In genomic region chr15:66496951-66497501, GRCh38 we compare ENCODE assay signal across 8 cellular contexts. TPM values are rescaled to one million over a fixed set of nuclear protein-coding genes. Genes with fewer than 3 reads are reported as not detected.
DNase-seq lines count a peak whose midpoint lies in the region; ATAC-seq and TF ChIP-seq lines count a peak whose summit lies in the region.

No MANE protein-coding gene starts in this region.

- DNase-seq in DMS114 treated with DMSO at 0.1 percent for 48 hours (lab: John Stamatoyannopoulos, UW; ENCODE audit: unreplicated experiment) (peak; percentile 31), ecto neural progenitor cell (ENCODE audit: low spot score) (peak; percentile 54), 8988T (no peak), AG08395 (ENCODE audit: low spot score) (no peak), HK-2 (ENCODE audit: unreplicated experiment) (no peak)
- DNase-seq in natural killer cell treated with Interleukin-12 subunit alpha and Interleukin-12 subunit beta and Interleukin-15 and Interleukin-18, amount 100 ng/mL, for 72 hours (ENCODE audit: low spot score): no peak

- peak overlapping the region; percentile 87 for H3K4me3 ChIP-seq in OCI-LY3 (ENCODE audit: low read length)

- no peaks in the 10 kb centered on the region for H3K9me3 Mint-ChIP-seq in natural killer cell treated with Interleukin-12 subunit alpha and Interleukin-12 subunit beta and Interleukin-15 and Interleukin-18, amount 100 ng/mL, for 72 hours

- H3K79me2 ChIP-seq in OCI-LY3 (ENCODE audit: low read length): peaks cover 33% of the 10 kb centered on the region

- H3K4me1 ChIP-seq in OCI-LY3 (ENCODE audit: low read length): peaks cover 13% of the 10 kb centered on the region

- H3K27ac ChIP-seq in OCI-LY3 (ENCODE audit: low read length): peak overlapping the region; percentile 44

- H3K27me3 ChIP-seq in OCI-LY3 (ENCODE audit: low read depth, low read length): no peaks in the 10 kb centered on the region

- peak overlapping the region; percentile 93 for H3K4me3 Mint-ChIP-seq in natural killer cell treated with Interleukin-12 subunit alpha and Interleukin-12 subunit beta and Interleukin-15 and Interleukin-18, amount 100 ng/mL, for 72 hours

- 0 out of 2 replicates have a peak overlapping the region, but pooled peaks have one; percentile 0 for H2AFZ ChIP-seq in OCI-LY3 (ENCODE audit: low read depth, low read length)

- H3K9me3 ChIP-seq in OCI-LY3 (ENCODE audit: insufficient read depth, low read length): no peaks in the 10 kb centered on the region

- no peak for TF ChIP-seq CTCF in OCI-LY3 (IDR thresholded peaks at IDR 0.05; ENCODE audit: low read depth, low read length)

- H3K27me3 Mint-ChIP-seq in natural killer cell treated with Interleukin-12 subunit alpha and Interleukin-12 subunit beta and Interleukin-15 and Interleukin-18, amount 100 ng/mL, for 72 hours: no peaks in the 10 kb centered on the region

- peak overlapping the region; percentile 74 for H3K9ac ChIP-seq in OCI-LY3 (ENCODE audit: low read length)

- H3K36me3 Mint-ChIP-seq in natural killer cell treated with Interleukin-12 subunit alpha and Interleukin-12 subunit beta and Interleukin-15 and Interleukin-18, amount 100 ng/mL, for 72 hours: peaks cover 39% of the 10 kb centered on the region

- peak; percentile 18 for ATAC-seq in GM21737 (IDR thresholded peaks at IDR 0.05; ENCODE audit: unreplicated experiment)
- peak; percentile 51 to 56 for ATAC-seq in natural killer cell treated with Interleukin-12 subunit alpha and Interleukin-12 subunit beta and Interleukin-15 and Interleukin-18, amount 100 ng/mL, for 72 hours

- H3K27ac Mint-ChIP-seq in natural killer cell treated with Interleukin-12 subunit alpha and Interleukin-12 subunit beta and Interleukin-15 and Interleukin-18, amount 100 ng/mL, for 72 hours: peak overlapping the region; percentile 85 to 94

- peaks cover 76% of the 10 kb centered on the region for H3K36me3 ChIP-seq in OCI-LY3 (replicated peaks; ENCODE audit: low read depth, low read length)

- H4K20me1 ChIP-seq in OCI-LY3 (ENCODE audit: insufficient read depth, low read length): peaks cover 17% of the 10 kb centered on the region

- peak overlapping the region; percentile 88 for H3K4me2 ChIP-seq in OCI-LY3 (ENCODE audit: low read length)

- peaks cover 25 to 29% of the 10 kb centered on the region in 2 donors for H3K4me1 Mint-ChIP-seq in natural killer cell treated with Interleukin-12 subunit alpha and Interleukin-12 subunit beta and Interleukin-15 and Interleukin-18, amount 100 ng/mL, for 72 hours (ENCODE audit: low read depth in 2 of 2)

RNA-seq across cellular contexts. Expression of gene SNAPC5, which starts 0.5 kb away (rescaled TPM):
- total RNA-seq in natural killer cell treated with Interleukin-12 subunit alpha and Interleukin-12 subunit beta and Interleukin-15 and Interleukin-18, amount 100 ng/mL, for 72 hours: 10 to 100 TPM; 21.8 to 30.8 TPM

RNA-seq across cellular contexts. Expression of gene RPL4, which starts 7.6 kb away (rescaled TPM):
- total RNA-seq in natural killer cell treated with Interleukin-12 subunit alpha and Interleukin-12 subunit beta and Interleukin-15 and Interleukin-18, amount 100 ng/mL, for 72 hours: 1,000 to 10,000 TPM; 1,786 to 1,827 TPM

RNA-seq across cellular contexts. Expression of gene ZWILCH, which starts 8.1 kb away (rescaled TPM):
- 10 to 100 TPM; 24.6 to 45.0 TPM for total RNA-seq in natural killer cell treated with Interleukin-12 subunit alpha and Interleukin-12 subunit beta and Interleukin-15 and Interleukin-18, amount 100 ng/mL, for 72 hours

Comparison
In these comparisons a context has a peak if more than half of its experiments do, and no peak if none do; other contexts are left out.
1. DNase-seq: peak in DMS114 treated with DMSO at 0.1 percent for 48 hours (single experiment) and ecto neural progenitor cell (single experiment); none in natural killer cell treated with Interleukin-12 subunit alpha and Interleukin-12 subunit beta and Interleukin-15 and Interleukin-18, amount 100 ng/mL, for 72 hours (single experiment), 8988T (single experiment), AG08395 (single experiment) and HK-2 (single experiment).